Comparison of ENCODE assay signal across 16 cellular contexts in genomic region chr9:92968081-92968480, GRCh38. TPM values are rescaled to one million over a fixed set of nuclear protein-coding genes. Genes with fewer than 3 reads are reported as not detected.
A peak's percentile ranks its signal among the peaks of the same experiment; 100 is the strongest.
DNase-seq lines count a peak whose midpoint lies in the region; ATAC-seq and TF ChIP-seq lines count a peak whose summit lies in the region.
"Had no signal": no experiment of that assay in that cellular context is flagged by ENCODE, and none has a peak within 500 bp of the region (broad histone marks: within the 10 kb centered on the region; RNA-seq: fewer than 3 reads in every experiment).

No MANE protein-coding gene starts in this region.

- peaks cover 89% of the 10 kb centered on the region for H3K36me3 Mint-ChIP-seq in CD4-positive, alpha-beta T cell (ENCODE audit: low read depth)
- peaks cover 2% of the 10 kb centered on the region for H3K36me3 Mint-ChIP-seq in activated naive CD8-positive, alpha-beta T cell
- no peaks in the 10 kb centered on the region for H3K36me3 Mint-ChIP-seq in neural progenitor cell

- peaks cover 35% of the 10 kb centered on the region for H3F3A ChIP-seq in neural progenitor cell (ENCODE audit: low read depth)

- H3K18ac ChIP-seq in trophoblast cell (ENCODE audit: low read length), result no peak overlapping the region

- peak overlapping the region; percentile 94 for H3K4me3 Mint-ChIP-seq in CD4-positive, alpha-beta T cell
- peak overlapping the region; percentile 99 for H3K4me3 Mint-ChIP-seq in activated naive CD8-positive, alpha-beta T cell
- no peak overlapping the region for H3K4me3 Mint-ChIP-seq in neural progenitor cell
- H3K4me3 Mint-ChIP-seq: HFFc6 had no signal

- H4K12ac ChIP-seq in trophoblast cell (ENCODE audit: low read depth, low read length), result no peak overlapping the region

- peaks cover 4% of the 10 kb centered on the region for H3K79me1 ChIP-seq in trophoblast cell (ENCODE audit: low read length)

- H3K9me3 Mint-ChIP-seq in CD4-positive, alpha-beta T cell, result no peaks in the 10 kb centered on the region
- no peaks in the 10 kb centered on the region for H3K9me3 Mint-ChIP-seq in activated naive CD8-positive, alpha-beta T cell (ENCODE audit: low read depth)
- peaks cover 5% of the 10 kb centered on the region for H3K9me3 Mint-ChIP-seq in neural progenitor cell
- H3K9me3 Mint-ChIP-seq: HFFc6 had no signal

- no CpG with 5 or more reads among the region's 8 CpGs for WGBS in trophoblast cell (ENCODE audit: extremely low coverage, insufficient coverage, insufficient read length)

- no peaks in the 10 kb centered on the region for H3K27me3 Mint-ChIP-seq in CD4-positive, alpha-beta T cell
- no peaks in the 10 kb centered on the region for H3K27me3 Mint-ChIP-seq in activated naive CD8-positive, alpha-beta T cell
- no peaks in the 10 kb centered on the region for H3K27me3 Mint-ChIP-seq in neural progenitor cell (ENCODE audit: insufficient read depth, low read depth)

- ATAC-seq in CD4-positive, alpha-beta T cell (ENCODE audit: poor library complexity), result no peak
- ATAC-seq in RWPE2 (ENCODE audit: low read depth), result no peak

- H2BK12ac ChIP-seq in trophoblast cell (ENCODE audit: low read length), result peak overlapping the region; percentile 62

- H2AK5ac ChIP-seq in trophoblast cell (ENCODE audit: low read length), result no peak overlapping the region

- no peak overlapping the region for H3K14ac ChIP-seq in trophoblast cell (ENCODE audit: low read length)

- no peak overlapping the region for H3K4me2 ChIP-seq in trophoblast cell (ENCODE audit: low read length)
- H3K4me2 ChIP-seq in neural progenitor cell, result no peak overlapping the region
- H3K4me2 ChIP-seq: SK-N-SH had no signal

- TF ChIP-seq CTCF in CD4-positive, alpha-beta T cell (IDR thresholded peaks at IDR 0.05), result no peak
- TF ChIP-seq CTCF in RWPE2 (IDR thresholded peaks at IDR 0.05; ENCODE audit: poor library complexity, severe bottlenecking), result no peak
- TF ChIP-seq CTCF in neural progenitor cell (IDR thresholded peaks at IDR 0.05), result no peak

- peak in 1 of 10 experiments; percentile 39 for DNase-seq in CD4-positive, alpha-beta T cell
- DNase-seq in RWPE2 (ENCODE audit: low spot score), result peak; percentile 36
- DNase-seq in trophoblast cell, result no peak
- DNase-seq in HCEC 1CT, result no peak
- no peak for DNase-seq in OCI-M1 (lab: John Stamatoyannopoulos, UW)
- DNase-seq in neural progenitor cell (ENCODE audit: low spot score), result no peak
- DNase-seq: HFFc6, Karpas-422, NCI-H1436 treated with DMSO at 0.1 percent for 48 hours, NCI-H446 treated with DMSO at 0.1 percent for 48 hours, SK-N-SH, substantia nigra had no signal

- no peaks in the 10 kb centered on the region for H3K9me3 ChIP-seq in CD4-positive, alpha-beta T cell (ENCODE audit: control insufficient read depth, low read length)
- H3K9me3 ChIP-seq in RWPE2 (ENCODE audit: severe bottlenecking), result no peaks in the 10 kb centered on the region
- H3K9me3 ChIP-seq in trophoblast cell (ENCODE audit: insufficient read depth, low read depth, low read length), result peaks cover 6% of the 10 kb centered on the region
- H3K9me3 ChIP-seq in neural progenitor cell (ENCODE audit: low read depth), result no peaks in the 10 kb centered on the region
- H3K9me3 ChIP-seq: SK-N-SH had no signal

- H3K4me1 ChIP-seq in RWPE2 (ENCODE audit: insufficient read depth, poor library complexity, severe bottlenecking), result no peaks in the 10 kb centered on the region
- H3K4me1 ChIP-seq in trophoblast cell (ENCODE audit: control insufficient read depth in 1 of 2, insufficient read depth in 2 of 2, low read length in 2 of 2), result peaks cover 10% of the 10 kb centered on the region in 2 experiments
- peaks cover 31% of the 10 kb centered on the region for H3K4me1 ChIP-seq in neural progenitor cell

- H3K4me3 ChIP-seq in RWPE2 (ENCODE audit: severe bottlenecking), result no peak overlapping the region
- H3K4me3 ChIP-seq in trophoblast cell (ENCODE audit: low read depth, low read length), result no peak overlapping the region
- no peak overlapping the region for H3K4me3 ChIP-seq in neural progenitor cell

- H3K23ac ChIP-seq in trophoblast cell (ENCODE audit: low read length), result no peak overlapping the region

- intact Hi-C loops in CD4-positive, alpha-beta T cell (cut with DNase I, micrococcal nuclease), result loop anchor here (5.0 kb wide), 1 partner anchor 94 kb away; no protein-coding TSS in a partner anchor

- H3K4me1 Mint-ChIP-seq in CD4-positive, alpha-beta T cell (ENCODE audit: low read depth), result peaks cover 83% of the 10 kb centered on the region
- peaks cover 75% of the 10 kb centered on the region for H3K4me1 Mint-ChIP-seq in activated naive CD8-positive, alpha-beta T cell (ENCODE audit: low read depth)
- H3K4me1 Mint-ChIP-seq in neural progenitor cell, result peaks cover 35% of the 10 kb centered on the region

- H2AFZ ChIP-seq in trophoblast cell (ENCODE audit: insufficient read depth, low read length, poor library complexity) (no peak overlapping the region), neural progenitor cell (replicated peaks) (no peak overlapping the region)

- no peak overlapping the region for H2BK5ac ChIP-seq in trophoblast cell (ENCODE audit: low read depth, low read length, poor library complexity)

- H3K27me3 ChIP-seq in CD4-positive, alpha-beta T cell (ENCODE audit: control insufficient read depth, insufficient read depth, low read length), result no peaks in the 10 kb centered on the region
- H3K27me3 ChIP-seq in RWPE2 (ENCODE audit: insufficient read depth, poor library complexity, severe bottlenecking) (no peaks in the 10 kb centered on the region), trophoblast cell (ENCODE audit: insufficient read depth, low read length) (no peaks in the 10 kb centered on the region), neural progenitor cell (no peaks in the 10 kb centered on the region)

- H3K4ac ChIP-seq in trophoblast cell (ENCODE audit: low read depth, low read length), result no peak overlapping the region

- H3K36me3 ChIP-seq in RWPE2 (ENCODE audit: low read depth) (no peaks in the 10 kb centered on the region), trophoblast cell (ENCODE audit: control insufficient read depth in 1 of 2, insufficient read depth in 2 of 2, low read length in 2 of 2) (no peaks in the 10 kb centered on the region), neural progenitor cell (no peaks in the 10 kb centered on the region)

- no peak overlapping the region for H2BK120ac ChIP-seq in trophoblast cell (ENCODE audit: insufficient read depth, low read length, poor library complexity)

- H3K27ac Mint-ChIP-seq in CD4-positive, alpha-beta T cell, result peak overlapping the region; percentile 99
- peak overlapping the region; percentile 100 for H3K27ac Mint-ChIP-seq in activated naive CD8-positive, alpha-beta T cell
- H3K27ac Mint-ChIP-seq in neural progenitor cell, result no peak overlapping the region
- H3K27ac Mint-ChIP-seq: HFFc6 had no signal

- H3K9ac ChIP-seq in trophoblast cell (ENCODE audit: low read length) (no peak overlapping the region), neural progenitor cell (no peak overlapping the region)
- H3K9ac ChIP-seq: SK-N-SH had no signal

- H4K20me1 ChIP-seq in neural progenitor cell (ENCODE audit: low read depth), result no peaks in the 10 kb centered on the region

- no peak overlapping the region for H4K8ac ChIP-seq in trophoblast cell (ENCODE audit: low read depth, low read length)

- POLR2A ChIA-PET in CD4-positive, alpha-beta T cell (lab: Charles Lee), result interaction anchor here (1.0 to 6.7 kb wide), 7 partner anchors 9 to 78 kb away, joined by 3 to 161 read pairs (median 3); no protein-coding TSS in a partner anchor

- CTCF ChIA-PET in CD4-positive, alpha-beta T cell (lab: Charles Lee), result interaction anchor here (1.6 kb wide), 1 partner anchor 34 kb away, joined by 5 read pairs; no protein-coding TSS in a partner anchor

- no peak overlapping the region for H4K91ac ChIP-seq in trophoblast cell (ENCODE audit: low read depth, low read length)

- no peaks in the 10 kb centered on the region for H3K79me2 ChIP-seq in trophoblast cell (ENCODE audit: control insufficient read depth, insufficient read depth, low read length, poor library complexity)
- H3K79me2 ChIP-seq in neural progenitor cell (ENCODE audit: low read depth), result no peaks in the 10 kb centered on the region

- peak overlapping the region; percentile 95 for H3K27ac ChIP-seq in CD4-positive, alpha-beta T cell (ENCODE audit: low read depth, low read length)
- H3K27ac ChIP-seq in RWPE2 (ENCODE audit: poor library complexity, severe bottlenecking) (no peak overlapping the region), trophoblast cell (ENCODE audit: low read depth, low read length) (no peak overlapping the region), neural progenitor cell (no peak overlapping the region)

RNA-seq across cellular contexts. Expression of gene FGD3, which starts 20.8 kb away (rescaled TPM):
- total RNA-seq in CD4-positive, alpha-beta T cell, result 10 to 100 TPM; 91.0 to 95.7 TPM
- polyA plus RNA-seq in trophoblast cell (2013), result 3.2 and 3.7 TPM in 2 replicates
- total RNA-seq in neural progenitor cell (ENCODE audit: low replicate concordance), result 0.56 and 0.68 TPM in 2 replicates
- total RNA-seq: HFFc6, lung microvascular endothelial cell, osteocyte had no signal
- polyA plus RNA-seq: BJ, SK-N-SH had no signal

Comparison
In these comparisons a context has a peak if more than half of its experiments do, and no peak if none do; other contexts are left out.
1. RNA of gene FGD3, which starts 20.8 kb away (total RNA-seq): 91.0 to 95.7 TPM in CD4-positive, alpha-beta T cell; 0.56 to 0.68 TPM in neural progenitor cell; every median in the first group is over 10 times any median in the second.